In the genomic region with DNA sequence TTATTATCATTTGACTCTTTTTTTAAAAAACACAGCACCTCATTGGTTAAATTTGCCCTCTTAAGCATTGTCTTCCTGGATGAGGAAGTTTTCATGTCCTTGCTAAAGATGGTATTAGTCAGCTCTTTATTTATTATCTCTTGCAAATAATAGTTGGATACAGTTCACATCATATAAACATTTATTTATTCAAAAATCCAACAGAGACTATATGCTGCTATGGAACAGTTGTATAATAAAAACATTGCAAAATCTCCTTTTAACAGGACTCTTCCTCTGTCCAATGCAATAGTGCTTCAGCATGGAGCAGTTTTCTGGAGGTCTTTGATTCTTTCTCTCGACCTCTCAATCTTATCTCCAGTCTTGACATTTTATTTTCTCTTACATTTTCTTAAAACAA, we compare ENCODE assay signal across 10 cellular contexts. TPM values are rescaled to one million over a fixed set of nuclear protein-coding genes. Genes with fewer than 3 reads are reported as not detected.
"Had no signal": no experiment of that assay in that cellular context is flagged by ENCODE, and none has a peak within 500 bp of the region (broad histone marks: within the 10 kb centered on the region; RNA-seq: fewer than 3 reads in every experiment).

No MANE protein-coding gene starts in this region.

- H3K27ac Mint-ChIP-seq: GM23338, H9, HFFc6 had no signal

- ATAC-seq: GM23338, HCT116, HepG2, K562 had no signal

- DNase-seq: H9, HFFc6, KG1 had no signal

- H3K4me1 Mint-ChIP-seq: GM23338, H9 had no signal

- H3K4me2 ChIP-seq: GM23338 had no signal

- H3K4me3 ChIP-seq: GM23338, K562 had no signal

- H3K4me3 Mint-ChIP-seq: GM23338, H9, HFFc6 had no signal

- H2AFZ ChIP-seq: GM23338 had no signal

- H3K27ac ChIP-seq: HL-60 had no signal

RNA-seq across cellular contexts. Expression of a gene that starts 49.5 kb away (rescaled TPM):
- total RNA-seq: GM23338, H1, HepG2, HFFc6, HT1080 had no signal
- polyA plus RNA-seq: GM23338, HepG2 had no signal
